In genomic region chr11:134785059-134785458, GRCh38 we compare ENCODE assay signal across 4 cellular contexts.
"Had no signal": no experiment of that assay in that cellular context is flagged by ENCODE, and none has a peak within 500 bp of the region (broad histone marks: within the 10 kb centered on the region; RNA-seq: fewer than 3 reads in every experiment).

No MANE protein-coding gene starts in this region.

- H3K4me2 ChIP-seq: GM23338 had no signal

- H3K4me3 ChIP-seq: GM23338 had no signal

- DNase-seq: H9, HCEC 1CT had no signal

- H3K27ac ChIP-seq: HL-60 had no signal

- H2AFZ ChIP-seq: GM23338 had no signal
